8 cellular contexts compared by ENCODE assay signal in genomic region chr20:48823476-48823875, GRCh38. TPM values are rescaled to one million over a fixed set of nuclear protein-coding genes. Genes with fewer than 3 reads are reported as not detected.
DNase-seq lines count a peak whose midpoint lies in the region; ATAC-seq and TF ChIP-seq lines count a peak whose summit lies in the region.

No MANE protein-coding gene starts in this region.

- no peaks in the 10 kb centered on the region for H3K9me3 Mint-ChIP-seq in CD8-positive, alpha-beta memory T cell

- POLR2A ChIA-PET in CD8-positive, alpha-beta memory T cell (lab: Charles Lee) = interaction anchor here (0.6 to 1.4 kb wide), 4 partner anchors 9 to 75 kb away, joined by 3 to 7 read pairs (median 4); no protein-coding TSS in a partner anchor

- no peak for ATAC-seq in psoas muscle
- ATAC-seq in GM19328 (IDR thresholded peaks at IDR 0.05; ENCODE audit: unreplicated experiment) = no peak
- no peak for ATAC-seq in HG03280 (IDR thresholded peaks at IDR 0.05; ENCODE audit: unreplicated experiment)

- CTCF ChIA-PET in CD8-positive, alpha-beta memory T cell (lab: Charles Lee) = interaction anchor here (1.0 kb wide), 4 partner anchors 94 to 166 kb away, joined by 3 to 4 read pairs (median 3); no protein-coding TSS in a partner anchor

- H3K27ac ChIP-seq in CD8-positive, alpha-beta memory T cell (ENCODE audit: low read depth, low read length) = peak overlapping the region; percentile 32
- peak overlapping the region; percentile 81 for H3K27ac ChIP-seq in OCI-LY3 (ENCODE audit: low read length)
- H3K27ac ChIP-seq in duodenal mucosa (ENCODE audit: low read depth, low read length) = peak overlapping the region; percentile 23
- H3K27ac ChIP-seq in psoas muscle = peak overlapping the region; percentile 36

- H3K4me3 ChIP-seq in CD8-positive, alpha-beta memory T cell (ENCODE audit: low read length) = peak overlapping the region; percentile 79
- peak overlapping the region; percentile 72 for H3K4me3 ChIP-seq in OCI-LY3 (ENCODE audit: low read length)
- peak overlapping the region in 1 of 2 donors; percentile 21 for H3K4me3 ChIP-seq in duodenal mucosa (ENCODE audit: low read depth in 1 of 2, low read length in 2 of 2)
- no peak overlapping the region for H3K4me3 ChIP-seq in psoas muscle

- H3K36me3 Mint-ChIP-seq in CD8-positive, alpha-beta memory T cell = peaks cover 0 to 60% (median 9%) of the 10 kb centered on the region in 3 donors

- peak overlapping the region in 6 of 8 donors; percentile 86 to 100 (median 96) for H3K27ac Mint-ChIP-seq in CD8-positive, alpha-beta memory T cell

- WGBS in psoas muscle, 3 donors = 90 to 93% (median 93%) methylated on average over 7 of the region's 7 CpGs

- H2AFZ ChIP-seq in OCI-LY3 (ENCODE audit: low read depth, low read length) = no peak overlapping the region

- peak overlapping the region; percentile 96 to 100 (median 99) for H3K4me3 Mint-ChIP-seq in CD8-positive, alpha-beta memory T cell

- no peak for DNase-seq in CD8-positive, alpha-beta memory T cell
- DNase-seq in psoas muscle = no peak
- DNase-seq in NCI-H446 (lab: John Stamatoyannopoulos, UW) = no peak
- no peak for DNase-seq in effector CD4-positive, alpha-beta T cell

- H3K27me3 Mint-ChIP-seq in CD8-positive, alpha-beta memory T cell = no peaks in the 10 kb centered on the region

- peak overlapping the region; percentile 76 for H3K4me2 ChIP-seq in OCI-LY3 (ENCODE audit: low read length)

- H3K79me2 ChIP-seq in OCI-LY3 (ENCODE audit: low read length) = peaks cover 17% of the 10 kb centered on the region

- no peaks in the 10 kb centered on the region for H3K9me3 ChIP-seq in CD8-positive, alpha-beta memory T cell (ENCODE audit: low read length)
- H3K9me3 ChIP-seq in OCI-LY3 (ENCODE audit: insufficient read depth, low read length) (no peaks in the 10 kb centered on the region), duodenal mucosa (ENCODE audit: control insufficient read depth in 1 of 2, low read length in 2 of 2) (no peaks in the 10 kb centered on the region), psoas muscle (no peaks in the 10 kb centered on the region)

- TF ChIP-seq CTCF in OCI-LY3 (IDR thresholded peaks at IDR 0.05; ENCODE audit: low read depth, low read length) = no peak
- no peak for TF ChIP-seq CTCF in psoas muscle (IDR thresholded peaks at IDR 0.05)

- no peaks in the 10 kb centered on the region for H3K27me3 ChIP-seq in CD8-positive, alpha-beta memory T cell (ENCODE audit: insufficient read depth, low read length, poor library complexity, severe bottlenecking)
- H3K27me3 ChIP-seq in OCI-LY3 (ENCODE audit: low read depth, low read length) (no peaks in the 10 kb centered on the region; the same call in 1 of the 2 replicates), duodenal mucosa (ENCODE audit: control insufficient read depth in 1 of 2, insufficient read depth in 2 of 2, low read length in 2 of 2) (peaks cover 12 to 14% of the 10 kb centered on the region in 2 donors), psoas muscle (ENCODE audit: insufficient read depth in 3 of 3, low read length in 2 of 3) (peaks cover 0 to 3% (median 0%) of the 10 kb centered on the region in 3 donors)

- H3K36me3 ChIP-seq in CD8-positive, alpha-beta memory T cell (ENCODE audit: insufficient read depth, low read length) = no peaks in the 10 kb centered on the region
- H3K36me3 ChIP-seq in OCI-LY3 (replicated peaks; ENCODE audit: low read depth, low read length) (no peaks in the 10 kb centered on the region), duodenal mucosa (ENCODE audit: control insufficient read depth in 1 of 2, insufficient read depth in 2 of 2, low read length in 2 of 2) (no peaks in the 10 kb centered on the region), psoas muscle (ENCODE audit: insufficient read depth in 1 of 2, low read depth in 1 of 2) (no peaks in the 10 kb centered on the region)

- intact Hi-C loops in psoas muscle (cut with DNase I) = loop anchor here in 1 of 2 donors (5.0 kb wide), 1 partner anchor 84 kb away; no protein-coding TSS in a partner anchor

- peaks cover 0 to 75% (median 23%) of the 10 kb centered on the region in 3 donors for H3K4me1 Mint-ChIP-seq in CD8-positive, alpha-beta memory T cell

- H4K20me1 ChIP-seq in OCI-LY3 (ENCODE audit: insufficient read depth, low read length) = peaks cover 29% of the 10 kb centered on the region; the same call in 1 of the 2 replicates

- peaks cover 67% of the 10 kb centered on the region for H3K4me1 ChIP-seq in CD8-positive, alpha-beta memory T cell (ENCODE audit: insufficient read depth, low read length)
- peaks cover 60% of the 10 kb centered on the region for H3K4me1 ChIP-seq in OCI-LY3 (ENCODE audit: low read length)
- H3K4me1 ChIP-seq in duodenal mucosa (ENCODE audit: control insufficient read depth in 1 of 2, insufficient read depth in 2 of 2, low read length in 2 of 2) = peaks cover 4 to 32% of the 10 kb centered on the region in 2 donors
- H3K4me1 ChIP-seq in psoas muscle = peaks cover 4% of the 10 kb centered on the region

- H3K9ac ChIP-seq in OCI-LY3 (ENCODE audit: low read length) (no peak overlapping the region), duodenal mucosa (ENCODE audit: low read depth in 1 of 2, low read length in 2 of 2) (no peak overlapping the region)

RNA-seq across cellular contexts. Expression of gene PREX1, which starts 4.3 kb away (rescaled TPM):
- total RNA-seq in CD8-positive, alpha-beta memory T cell = 10 to 100 TPM; 90.0 to 90.5 TPM
- 89.5 TPM for polyA plus RNA-seq in CD8-positive, alpha-beta memory T cell
- 1 to 10 TPM; 5.3 to 8.3 (median 6.9) TPM for total RNA-seq in psoas muscle
- polyA plus RNA-seq in psoas muscle = 1 to 10 TPM; 2.5 to 4.0 (median 3.5) TPM

Comparison
In these comparisons a context has a peak if more than half of its experiments do, and no peak if none do; other contexts are left out.
1. H3K27ac ChIP-seq: peak in every context shown above with its lines; median percentile 81 in OCI-LY3; 36 in psoas muscle; 32 in CD8-positive, alpha-beta memory T cell; 23 in duodenal mucosa.
2. RNA of gene PREX1, which starts 4.3 kb away (total RNA-seq): 90.0 to 90.5 TPM in CD8-positive, alpha-beta memory T cell; 5.3 to 8.3 TPM in psoas muscle; every median in the first group is over 4 times any median in the second.